Comparison of ENCODE assay signal across 1 cellular context in genomic region chr6:156777577-156777865, GRCh38.
TF ChIP-seq lines count a peak whose summit lies in the region.

No MANE protein-coding gene starts in this region.

TF ChIP-seq in HepG2, 621 proteins besides CTCF, POLR2A, EP300 and RAD21 (continued from another document and continues in another):
- TF ChIP-seq, protein P1, sequence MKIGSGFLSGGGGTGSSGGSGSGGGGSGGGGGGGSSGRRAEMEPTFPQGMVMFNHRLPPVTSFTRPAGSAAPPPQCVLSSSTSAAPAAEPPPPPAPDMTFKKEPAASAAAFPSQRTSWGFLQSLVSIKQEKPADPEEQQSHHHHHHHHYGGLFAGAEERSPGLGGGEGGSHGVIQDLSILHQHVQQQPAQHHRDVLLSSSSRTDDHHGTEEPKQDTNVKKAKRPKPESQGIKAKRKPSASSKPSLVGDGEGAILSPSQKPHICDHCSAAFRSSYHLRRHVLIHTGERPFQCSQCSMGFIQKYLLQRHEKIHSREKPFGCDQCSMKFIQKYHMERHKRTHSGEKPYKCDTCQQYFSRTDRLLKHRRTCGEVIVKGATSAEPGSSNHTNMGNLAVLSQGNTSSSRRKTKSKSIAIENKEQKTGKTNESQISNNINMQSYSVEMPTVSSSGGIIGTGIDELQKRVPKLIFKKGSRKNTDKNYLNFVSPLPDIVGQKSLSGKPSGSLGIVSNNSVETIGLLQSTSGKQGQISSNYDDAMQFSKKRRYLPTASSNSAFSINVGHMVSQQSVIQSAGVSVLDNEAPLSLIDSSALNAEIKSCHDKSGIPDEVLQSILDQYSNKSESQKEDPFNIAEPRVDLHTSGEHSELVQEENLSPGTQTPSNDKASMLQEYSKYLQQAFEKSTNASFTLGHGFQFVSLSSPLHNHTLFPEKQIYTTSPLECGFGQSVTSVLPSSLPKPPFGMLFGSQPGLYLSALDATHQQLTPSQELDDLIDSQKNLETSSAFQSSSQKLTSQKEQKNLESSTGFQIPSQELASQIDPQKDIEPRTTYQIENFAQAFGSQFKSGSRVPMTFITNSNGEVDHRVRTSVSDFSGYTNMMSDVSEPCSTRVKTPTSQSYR (CRISPR knock-in tag; IDR thresholded peaks at IDR 0.05; ENCODE audit: borderline replicate concordance) = no peak
- TF ChIP-seq ZNF891 (CRISPR knock-in tag; IDR thresholded peaks at IDR 0.05) (no peak), ZNF350 (CRISPR knock-in tag; IDR thresholded peaks at IDR 0.05; ENCODE audit: borderline replicate concordance, low read depth) (no peak), ZNF782 (CRISPR knock-in tag; IDR thresholded peaks at IDR 0.05; ENCODE audit: borderline replicate concordance) (no peak), NCOR1 (IDR thresholded peaks at IDR 0.05; ENCODE audit: borderline replicate concordance, low read length) (no peak), MXD4 (CRISPR knock-in tag; IDR thresholded peaks at IDR 0.05) (no peak), PBX2 (CRISPR knock-in tag; IDR thresholded peaks at IDR 0.05) (no peak), ZFY (CRISPR knock-in tag; IDR thresholded peaks at IDR 0.05) (no peak), MLXIP (CRISPR knock-in tag; IDR thresholded peaks at IDR 0.05; ENCODE audit: borderline replicate concordance) (no peak), KLF11 (CRISPR knock-in tag; IDR thresholded peaks at IDR 0.05) (no peak), ZIK1 (CRISPR knock-in tag; IDR thresholded peaks at IDR 0.05; ENCODE audit: borderline replicate concordance, low read depth) (no peak), HNRNPL (IDR thresholded peaks at IDR 0.05; ENCODE audit: low read depth, low read length) (no peak), ZNF354B (CRISPR knock-in tag; IDR thresholded peaks at IDR 0.05) (no peak), KDM3A (CRISPR knock-in tag; IDR thresholded peaks at IDR 0.05; ENCODE audit: low read depth) (no peak), GPN1 (CRISPR knock-in tag; IDR thresholded peaks at IDR 0.05; ENCODE audit: borderline replicate concordance) (no peak), POLR2G (IDR thresholded peaks at IDR 0.05; ENCODE audit: low read depth, low read length) (peak; percentile 18; the same call in 1 of the 2 replicates), ZSCAN20 (CRISPR knock-in tag; IDR thresholded peaks at IDR 0.05; ENCODE audit: borderline replicate concordance) (no peak), SATB2 (CRISPR knock-in tag; IDR thresholded peaks at IDR 0.05) (no peak), BRD4 (CRISPR knock-in tag; IDR thresholded peaks at IDR 0.05) (no peak; the same call in 1 of the 2 replicates), GLI4 (CRISPR knock-in tag; IDR thresholded peaks at IDR 0.05; ENCODE audit: borderline replicate concordance) (no peak), KDM6A (CRISPR knock-in tag; IDR thresholded peaks at IDR 0.05; ENCODE audit: low read depth) (no peak), YEATS2 (CRISPR knock-in tag; IDR thresholded peaks at IDR 0.05; ENCODE audit: borderline replicate concordance) (no peak), ZNF12 (CRISPR knock-in tag; IDR thresholded peaks at IDR 0.05) (no peak), MTA3 (CRISPR knock-in tag; IDR thresholded peaks at IDR 0.05) (no peak), PRDM10 (CRISPR knock-in tag; IDR thresholded peaks at IDR 0.05; ENCODE audit: low read depth) (no peak), TAF15 (IDR thresholded peaks at IDR 0.05; ENCODE audit: low read depth, low read length, poor library complexity, severe bottlenecking) (no peak), ZNF383 (CRISPR knock-in tag; IDR thresholded peaks at IDR 0.05; ENCODE audit: borderline replicate concordance) (no peak), SMAD1 (CRISPR knock-in tag; IDR thresholded peaks at IDR 0.05; ENCODE audit: borderline replicate concordance, low read depth) (no peak), NCOA1 (CRISPR knock-in tag; IDR thresholded peaks at IDR 0.05) (no peak), ZNF24 (IDR thresholded peaks at IDR 0.05) (no peak), ZNF749 (CRISPR knock-in tag; IDR thresholded peaks at IDR 0.05; ENCODE audit: borderline replicate concordance) (no peak), ZMAT3 (CRISPR knock-in tag; conservative IDR thresholded peaks at IDR 0.05) (no peak), REPIN1 (CRISPR knock-in tag; IDR thresholded peaks at IDR 0.05; ENCODE audit: borderline replicate concordance, low read depth) (0 out of 2 replicates have a peak, but pooled peaks have one; percentile 9), ATRX (CRISPR knock-in tag; IDR thresholded peaks at IDR 0.05; ENCODE audit: borderline replicate concordance) (no peak)
- TF ChIP-seq, protein P2, sequence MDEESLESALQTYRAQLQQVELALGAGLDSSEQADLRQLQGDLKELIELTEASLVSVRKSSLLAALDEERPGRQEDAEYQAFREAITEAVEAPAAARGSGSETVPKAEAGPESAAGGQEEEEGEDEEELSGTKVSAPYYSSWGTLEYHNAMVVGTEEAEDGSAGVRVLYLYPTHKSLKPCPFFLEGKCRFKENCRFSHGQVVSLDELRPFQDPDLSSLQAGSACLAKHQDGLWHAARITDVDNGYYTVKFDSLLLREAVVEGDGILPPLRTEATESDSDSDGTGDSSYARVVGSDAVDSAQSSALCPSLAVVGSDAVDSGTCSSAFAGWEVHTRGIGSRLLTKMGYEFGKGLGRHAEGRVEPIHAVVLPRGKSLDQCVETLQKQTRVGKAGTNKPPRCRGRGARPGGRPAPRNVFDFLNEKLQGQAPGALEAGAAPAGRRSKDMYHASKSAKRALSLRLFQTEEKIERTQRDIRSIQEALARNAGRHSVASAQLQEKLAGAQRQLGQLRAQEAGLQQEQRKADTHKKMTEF (CRISPR knock-in tag; IDR thresholded peaks at IDR 0.05) = no peak
- TF ChIP-seq, protein P3, sequence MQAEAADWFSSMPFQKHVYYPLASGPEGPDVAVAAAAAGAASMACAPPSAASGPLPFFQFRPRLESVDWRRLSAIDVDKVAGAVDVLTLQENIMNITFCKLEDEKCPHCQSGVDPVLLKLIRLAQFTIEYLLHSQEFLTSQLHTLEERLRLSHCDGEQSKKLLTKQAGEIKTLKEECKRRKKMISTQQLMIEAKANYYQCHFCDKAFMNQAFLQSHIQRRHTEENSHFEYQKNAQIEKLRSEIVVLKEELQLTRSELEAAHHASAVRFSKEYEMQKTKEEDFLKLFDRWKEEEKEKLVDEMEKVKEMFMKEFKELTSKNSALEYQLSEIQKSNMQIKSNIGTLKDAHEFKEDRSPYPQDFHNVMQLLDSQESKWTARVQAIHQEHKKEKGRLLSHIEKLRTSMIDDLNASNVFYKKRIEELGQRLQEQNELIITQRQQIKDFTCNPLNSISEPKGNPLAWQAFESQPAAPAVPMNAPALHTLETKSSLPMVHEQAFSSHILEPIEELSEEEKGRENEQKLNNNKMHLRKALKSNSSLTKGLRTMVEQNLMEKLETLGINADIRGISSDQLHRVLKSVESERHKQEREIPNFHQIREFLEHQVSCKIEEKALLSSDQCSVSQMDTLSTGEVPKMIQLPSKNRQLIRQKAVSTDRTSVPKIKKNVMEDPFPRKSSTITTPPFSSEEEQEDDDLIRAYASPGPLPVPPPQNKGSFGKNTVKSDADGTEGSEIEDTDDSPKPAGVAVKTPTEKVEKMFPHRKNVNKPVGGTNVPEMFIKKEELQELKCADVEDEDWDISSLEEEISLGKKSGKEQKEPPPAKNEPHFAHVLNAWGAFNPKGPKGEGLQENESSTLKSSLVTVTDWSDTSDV (CRISPR knock-in tag; IDR thresholded peaks at IDR 0.05) = no peak
- TF ChIP-seq, protein P4, sequence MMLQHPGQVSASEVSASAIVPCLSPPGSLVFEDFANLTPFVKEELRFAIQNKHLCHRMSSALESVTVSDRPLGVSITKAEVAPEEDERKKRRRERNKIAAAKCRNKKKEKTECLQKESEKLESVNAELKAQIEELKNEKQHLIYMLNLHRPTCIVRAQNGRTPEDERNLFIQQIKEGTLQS (CRISPR knock-in tag; IDR thresholded peaks at IDR 0.05) = no peak
- TF ChIP-seq, protein P5, sequence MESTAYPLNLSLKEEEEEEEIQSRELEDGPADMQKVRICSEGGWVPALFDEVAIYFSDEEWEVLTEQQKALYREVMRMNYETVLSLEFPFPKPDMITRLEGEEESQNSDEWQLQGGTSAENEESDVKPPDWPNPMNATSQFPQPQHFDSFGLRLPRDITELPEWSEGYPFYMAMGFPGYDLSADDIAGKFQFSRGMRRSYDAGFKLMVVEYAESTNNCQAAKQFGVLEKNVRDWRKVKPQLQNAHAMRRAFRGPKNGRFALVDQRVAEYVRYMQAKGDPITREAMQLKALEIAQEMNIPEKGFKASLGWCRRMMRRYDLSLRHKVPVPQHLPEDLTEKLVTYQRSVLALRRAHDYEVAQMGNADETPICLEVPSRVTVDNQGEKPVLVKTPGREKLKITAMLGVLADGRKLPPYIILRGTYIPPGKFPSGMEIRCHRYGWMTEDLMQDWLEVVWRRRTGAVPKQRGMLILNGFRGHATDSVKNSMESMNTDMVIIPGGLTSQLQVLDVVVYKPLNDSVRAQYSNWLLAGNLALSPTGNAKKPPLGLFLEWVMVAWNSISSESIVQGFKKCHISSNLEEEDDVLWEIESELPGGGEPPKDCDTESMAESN (CRISPR knock-in tag; conservative IDR thresholded peaks at IDR 0.05) = no peak
- TF ChIP-seq, protein P6, sequence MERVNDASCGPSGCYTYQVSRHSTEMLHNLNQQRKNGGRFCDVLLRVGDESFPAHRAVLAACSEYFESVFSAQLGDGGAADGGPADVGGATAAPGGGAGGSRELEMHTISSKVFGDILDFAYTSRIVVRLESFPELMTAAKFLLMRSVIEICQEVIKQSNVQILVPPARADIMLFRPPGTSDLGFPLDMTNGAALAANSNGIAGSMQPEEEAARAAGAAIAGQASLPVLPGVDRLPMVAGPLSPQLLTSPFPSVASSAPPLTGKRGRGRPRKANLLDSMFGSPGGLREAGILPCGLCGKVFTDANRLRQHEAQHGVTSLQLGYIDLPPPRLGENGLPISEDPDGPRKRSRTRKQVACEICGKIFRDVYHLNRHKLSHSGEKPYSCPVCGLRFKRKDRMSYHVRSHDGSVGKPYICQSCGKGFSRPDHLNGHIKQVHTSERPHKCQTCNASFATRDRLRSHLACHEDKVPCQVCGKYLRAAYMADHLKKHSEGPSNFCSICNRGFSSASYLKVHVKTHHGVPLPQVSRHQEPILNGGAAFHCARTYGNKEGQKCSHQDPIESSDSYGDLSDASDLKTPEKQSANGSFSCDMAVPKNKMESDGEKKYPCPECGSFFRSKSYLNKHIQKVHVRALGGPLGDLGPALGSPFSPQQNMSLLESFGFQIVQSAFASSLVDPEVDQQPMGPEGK (CRISPR knock-in tag; IDR thresholded peaks at IDR 0.05) = peak; percentile 95
